Comparison of ENCODE assay signal across 16 cellular contexts in genomic region chr6:117559299-117559698, GRCh38. TPM values are rescaled to one million over a fixed set of nuclear protein-coding genes. Genes with fewer than 3 reads are reported as not detected.
DNase-seq lines count a peak whose midpoint lies in the region; ATAC-seq and TF ChIP-seq lines count a peak whose summit lies in the region.
"Had no signal": no experiment of that assay in that cellular context is flagged by ENCODE, and none has a peak within 500 bp of the region (broad histone marks: within the 10 kb centered on the region; RNA-seq: fewer than 3 reads in every experiment).

No MANE protein-coding gene starts in this region.

- peaks cover 0 to 15% (median 4%) of the 10 kb centered on the region in 4 donors for H3K4me1 Mint-ChIP-seq in CD4-positive, CD25-positive, alpha-beta regulatory T cell
- peaks cover 31% of the 10 kb centered on the region for H3K4me1 Mint-ChIP-seq in chondrocyte (ENCODE audit: low read depth)

- H3K4me3 ChIP-seq in CD4-positive, CD25-positive, alpha-beta regulatory T cell (ENCODE audit: low read depth, low read length), result no peak overlapping the region
- H3K4me3 ChIP-seq in MG63, result no peak overlapping the region
- no peak overlapping the region for H3K4me3 ChIP-seq in colonic mucosa
- H3K4me3 ChIP-seq: BLaER1 treated with 17β-estradiol and CSF1 and Interleukin-3, amounts not matched to agents 10 nM and 100 nM; HAP-1 had no signal

- intact Hi-C loops in colonic mucosa (cut with DNase I), result loop anchor here (2.0 to 5.0 kb wide), 2 partner anchors 53 to 106 kb away; no protein-coding TSS in a partner anchor

- no peak overlapping the region for H3K27ac ChIP-seq in CD4-positive, CD25-positive, alpha-beta regulatory T cell (ENCODE audit: insufficient read depth, low read length, poor library complexity, severe bottlenecking)
- H3K27ac ChIP-seq in colonic mucosa, result no peak overlapping the region
- H3K27ac ChIP-seq: BLaER1 treated with 17β-estradiol and CSF1 and Interleukin-3, amounts not matched to agents 10 nM and 100 nM had no signal

- DNase-seq in NCI-H1105 treated with DMSO at 0.1 percent for 48 hours (lab: John Stamatoyannopoulos, UW), result peak; percentile 28
- DNase-seq in NCI-H1105 (lab: John Stamatoyannopoulos, UW), result no peak
- no peak for DNase-seq in CD4-positive, CD25-positive, alpha-beta regulatory T cell
- DNase-seq in MG63, result peak; percentile 6
- DNase-seq in chondrocyte (ENCODE audit: low spot score), result no peak
- DNase-seq in activated gamma-delta T cell (lab: John Stamatoyannopoulos, UW), result no peak
- no peak for DNase-seq in colonic mucosa
- DNase-seq: DMS79; IMR-90; Kasumi-1; NCI-H1417 treated with DMSO at 0.1 percent for 48 hours; NCI-H2227 treated with DMSO at 0.1 percent for 48 hours; NK-92 treated with Interleukin-12 subunit alpha and Interleukin-12 subunit beta, amount 100 ng/mL, for 24 hours had no signal

- no peaks in the 10 kb centered on the region for H3K36me3 Mint-ChIP-seq in CD4-positive, CD25-positive, alpha-beta regulatory T cell
- peaks cover 8% of the 10 kb centered on the region for H3K36me3 Mint-ChIP-seq in chondrocyte (ENCODE audit: low read depth)

- H3K9me3 ChIP-seq in CD4-positive, CD25-positive, alpha-beta regulatory T cell (ENCODE audit: control insufficient read depth in 2 of 2, low read length in 2 of 2), result no peaks in the 10 kb centered on the region
- no peaks in the 10 kb centered on the region for H3K9me3 ChIP-seq in MG63
- H3K9me3 ChIP-seq in colonic mucosa, result no peaks in the 10 kb centered on the region
- H3K9me3 ChIP-seq: BLaER1 treated with 17β-estradiol and CSF1 and Interleukin-3, amounts not matched to agents 10 nM and 100 nM; HAP-1 had no signal

- H3K36me3 ChIP-seq in CD4-positive, CD25-positive, alpha-beta regulatory T cell (ENCODE audit: control insufficient read depth, insufficient read depth, low read length), result peaks cover 22% of the 10 kb centered on the region
- H3K36me3 ChIP-seq in MG63, result peaks cover 35% of the 10 kb centered on the region
- H3K36me3 ChIP-seq in colonic mucosa, result no peaks in the 10 kb centered on the region

- no peaks in the 10 kb centered on the region for H3K27me3 ChIP-seq in CD4-positive, CD25-positive, alpha-beta regulatory T cell (ENCODE audit: control insufficient read depth, insufficient read depth, low read length)
- H3K27me3 ChIP-seq in MG63 (no peaks in the 10 kb centered on the region), colonic mucosa (no peaks in the 10 kb centered on the region)
- H3K27me3 ChIP-seq: BLaER1 treated with 17β-estradiol and CSF1 and Interleukin-3, amounts not matched to agents 10 nM and 100 nM had no signal

- no peak for TF ChIP-seq CTCF in chondrocyte (IDR thresholded peaks at IDR 0.05)
- no peak for TF ChIP-seq CTCF in colonic mucosa (IDR thresholded peaks at IDR 0.05)

- peak overlapping the region in 2 of 3 donors; percentile 13 to 57 for H3K27ac Mint-ChIP-seq in CD4-positive, CD25-positive, alpha-beta regulatory T cell
- H3K27ac Mint-ChIP-seq in chondrocyte (ENCODE audit: unreplicated experiment), result peak overlapping the region; percentile 14

- peaks cover 11% of the 10 kb centered on the region for H3K27me3 Mint-ChIP-seq in CD4-positive, CD25-positive, alpha-beta regulatory T cell
- no peaks in the 10 kb centered on the region for H3K27me3 Mint-ChIP-seq in chondrocyte (ENCODE audit: low read depth)

- H3K9me3 Mint-ChIP-seq in CD4-positive, CD25-positive, alpha-beta regulatory T cell, result no peaks in the 10 kb centered on the region
- no peaks in the 10 kb centered on the region for H3K9me3 Mint-ChIP-seq in chondrocyte (ENCODE audit: low read depth)

- no peak overlapping the region for H3K9ac ChIP-seq in colonic mucosa (ENCODE audit: low read depth in 2 of 2, low read length in 2 of 2)
- H3K9ac ChIP-seq: BLaER1 treated with 17β-estradiol and CSF1 and Interleukin-3, amounts not matched to agents 10 nM and 100 nM had no signal

- H3K4me1 ChIP-seq in CD4-positive, CD25-positive, alpha-beta regulatory T cell (ENCODE audit: control insufficient read depth, insufficient read depth, low read length, poor library complexity, severe bottlenecking), result no peaks in the 10 kb centered on the region
- H3K4me1 ChIP-seq in colonic mucosa, result no peaks in the 10 kb centered on the region
- H3K4me1 ChIP-seq: HAP-1 had no signal

- no peak overlapping the region for H3K4me3 Mint-ChIP-seq in CD4-positive, CD25-positive, alpha-beta regulatory T cell
- no peak overlapping the region for H3K4me3 Mint-ChIP-seq in chondrocyte (ENCODE audit: unreplicated experiment)

- no peak for ATAC-seq in CD4-positive, CD25-positive, alpha-beta regulatory T cell (ENCODE audit: low read depth in 2 of 2)
- ATAC-seq in HG03460 (IDR thresholded peaks at IDR 0.05; ENCODE audit: unreplicated experiment), result no peak

RNA-seq across cellular contexts. Expression of gene GOPC, which starts 43.0 kb away (rescaled TPM):
- 20.2 TPM for total RNA-seq in CD4-positive, CD25-positive, alpha-beta regulatory T cell
- 10 to 100 TPM; 13.0 to 15.4 (median 13.9) TPM for polyA plus RNA-seq in CD4-positive, CD25-positive, alpha-beta regulatory T cell
- total RNA-seq in MG63 (2014; rRNA removed; shearing (Covaris generic); ENCODE audit: low replicate concordance), result 15.4 and 18.5 TPM in 2 replicates
- total RNA-seq in chondrocyte (34.6 to 52.4 TPM (median 35.1 TPM) in 3 replicates), colonic mucosa (10 to 100 TPM; 21.0 to 28.4 TPM)

Comparison
In these comparisons a context has a peak if more than half of its experiments do, and no peak if none do; other contexts are left out.
1. DNase-seq: peak in NCI-H1105 treated with DMSO at 0.1 percent for 48 hours (single experiment) and MG63 (single experiment); none in NCI-H1105 (single experiment), CD4-positive, CD25-positive, alpha-beta regulatory T cell (0 of 3), chondrocyte (single experiment), activated gamma-delta T cell (single experiment) and colonic mucosa (single experiment).